In genomic region chr13:28618595-28618994, GRCh38 we compare ENCODE assay signal across 32 cellular contexts.
"Had no signal": no experiment of that assay in that cellular context is flagged by ENCODE, and none has a peak within 500 bp of the region (broad histone marks: within the 10 kb centered on the region; RNA-seq: fewer than 3 reads in every experiment).

No MANE protein-coding gene starts in this region.

- ATAC-seq: activated CD8-positive, alpha-beta memory T cell treated with anti-CD3 and anti-CD28 coated beads, Interleukin-2, amount 10 ng/mL, durations not matched to agents 7 days and 5 days; activated naive CD8-positive, alpha-beta T cell treated with anti-CD3 and anti-CD28 coated beads, Interleukin-2, amount 50 U/mL, for 24 hours; Panc1; Right ventricle myocardium inferior; WTC11 had no signal

- DNase-seq: activated CD4-positive, alpha-beta T cell treated with anti-CD3 and anti-CD28 coated beads for 48 hours; activated CD4-positive, alpha-beta T cell treated with anti-CD3 and anti-CD28 coated beads, Interleukin-2, amount 50 U/mL, for 4 hours; activated CD4-positive, CD25-positive, alpha-beta regulatory T cell treated with anti-CD3 and anti-CD28 coated beads, Interleukin-2, amount 50 U/mL, for 72 hours; activated CD8-positive, alpha-beta memory T cell treated with anti-CD3 and anti-CD28 coated beads, Interleukin-2, amount 10 ng/mL, durations not matched to agents 7 days and 5 days; activated effector memory CD4-positive, alpha-beta T cell treated with Interleukin-2 at 50 U/mL for 16 hours; activated naive CD4-positive, alpha-beta T cell; activated naive CD8-positive, alpha-beta T cell treated with anti-CD3 and anti-CD28 coated beads, Interleukin-2, amount 50 U/mL, for 24 hours; activated T-cell treated with anti-CD3 and anti-CD28 coated beads, Interleukin-2, amount 50 U/mL, for 24 hours; amniotic stem cell; KG1; NCI-H1092; NCI-H1417 treated with DMSO at 0.1 percent for 48 hours; NCI-H1694; NCI-H2029; NCI-H2107; NCI-H345; NCI-H510A treated with DMSO at 0.1 percent for 48 hours; NCI-H69; NK-92 treated with Interleukin-12 subunit alpha and Interleukin-12 subunit beta, amount 100 ng/mL, for 24 hours; OCI-M1; RPMI8226; SW 1271 had no signal

- H3K4me1 ChIP-seq: ascending aorta had no signal

- H3K27ac ChIP-seq: ascending aorta, cardiac muscle cell, SK-N-MC had no signal

- H3K4me1 Mint-ChIP-seq: brain had no signal

- H3K9me3 Mint-ChIP-seq: activated naive CD4-positive, alpha-beta T cell treated with anti-CD3 and anti-CD28 coated beads, Interleukin-2, amount 50 U/mL, for 24 hours; activated naive CD8-positive, alpha-beta T cell treated with anti-CD3 and anti-CD28 coated beads, Interleukin-2, amount 50 U/mL, for 24 hours; activated T-cell treated with anti-CD3 and anti-CD28 coated beads, Interleukin-2, amount 50 U/mL, for 24 hours; activated T-helper 1 cell treated with anti-CD3 and anti-CD28 coated beads, Interleukin-12 subunit alpha, Interleukin-12 subunit beta, Interleukin-2, Interleukin-4 antibody, amounts not matched to agents 30 ng/mL and 10 ng/mL and 1 ng/mL, durations not matched to agents 14 hours and 24 hours and 36 hours had no signal

- H3K27me3 Mint-ChIP-seq: activated naive CD4-positive, alpha-beta T cell treated with anti-CD3 and anti-CD28 coated beads, Interleukin-2, amount 50 U/mL, for 24 hours; activated naive CD8-positive, alpha-beta T cell treated with anti-CD3 and anti-CD28 coated beads, Interleukin-2, amount 50 U/mL, for 24 hours had no signal

- H3K27me3 ChIP-seq: ascending aorta, cardiac muscle cell had no signal

- H3K4me3 ChIP-seq: ascending aorta, cardiac muscle cell, SK-N-MC had no signal

- H3K4me3 Mint-ChIP-seq: activated CD8-positive, alpha-beta memory T cell treated with anti-CD3 and anti-CD28 coated beads, Interleukin-2, amount 10 ng/mL, durations not matched to agents 7 days and 5 days; activated naive CD4-positive, alpha-beta T cell treated with anti-CD3 and anti-CD28 coated beads, Interleukin-2, amount 50 U/mL, for 24 hours; activated naive CD8-positive, alpha-beta T cell treated with anti-CD3 and anti-CD28 coated beads, Interleukin-2, amount 50 U/mL, for 24 hours; activated T-cell treated with anti-CD3 and anti-CD28 coated beads, Interleukin-2, amount 50 U/mL, for 24 hours; activated T-helper 1 cell treated with anti-CD3 and anti-CD28 coated beads, Interleukin-12 subunit alpha, Interleukin-12 subunit beta, Interleukin-2, Interleukin-4 antibody, amounts not matched to agents 30 ng/mL and 10 ng/mL and 1 ng/mL, durations not matched to agents 14 hours and 24 hours and 36 hours; brain; T-helper 1 cell treated with Interleukin-12 subunit alpha and Interleukin-12 subunit beta and Interleukin-4 antibody, amounts not matched to agents 30 μg/mL and 1 μg/mL, for 36 hours; WTC11 had no signal

- H3K36me3 ChIP-seq: ascending aorta, cardiac muscle cell had no signal

- H3K36me3 Mint-ChIP-seq: activated CD8-positive, alpha-beta memory T cell treated with anti-CD3 and anti-CD28 coated beads, Interleukin-2, amount 10 ng/mL, durations not matched to agents 7 days and 5 days; activated naive CD4-positive, alpha-beta T cell treated with anti-CD3 and anti-CD28 coated beads, Interleukin-2, amount 50 U/mL, for 24 hours; brain; WTC11 had no signal

- H3K27ac Mint-ChIP-seq: activated CD8-positive, alpha-beta memory T cell treated with anti-CD3 and anti-CD28 coated beads, Interleukin-2, amount 10 ng/mL, durations not matched to agents 7 days and 5 days; activated naive CD4-positive, alpha-beta T cell treated with anti-CD3 and anti-CD28 coated beads, Interleukin-2, amount 50 U/mL, for 24 hours; activated naive CD8-positive, alpha-beta T cell treated with anti-CD3 and anti-CD28 coated beads, Interleukin-2, amount 50 U/mL, for 24 hours; activated T-cell treated with anti-CD3 and anti-CD28 coated beads, Interleukin-2, amount 50 U/mL, for 24 hours; activated T-helper 1 cell treated with anti-CD3 and anti-CD28 coated beads, Interleukin-12 subunit alpha, Interleukin-12 subunit beta, Interleukin-2, Interleukin-4 antibody, amounts not matched to agents 30 ng/mL and 10 ng/mL and 1 ng/mL, durations not matched to agents 14 hours and 24 hours and 36 hours; brain; T-helper 1 cell treated with Interleukin-12 subunit alpha and Interleukin-12 subunit beta and Interleukin-4 antibody, amounts not matched to agents 30 μg/mL and 1 μg/mL, for 36 hours; WTC11 had no signal

- H3K9me3 ChIP-seq: ascending aorta had no signal
